In the genomic region with DNA sequence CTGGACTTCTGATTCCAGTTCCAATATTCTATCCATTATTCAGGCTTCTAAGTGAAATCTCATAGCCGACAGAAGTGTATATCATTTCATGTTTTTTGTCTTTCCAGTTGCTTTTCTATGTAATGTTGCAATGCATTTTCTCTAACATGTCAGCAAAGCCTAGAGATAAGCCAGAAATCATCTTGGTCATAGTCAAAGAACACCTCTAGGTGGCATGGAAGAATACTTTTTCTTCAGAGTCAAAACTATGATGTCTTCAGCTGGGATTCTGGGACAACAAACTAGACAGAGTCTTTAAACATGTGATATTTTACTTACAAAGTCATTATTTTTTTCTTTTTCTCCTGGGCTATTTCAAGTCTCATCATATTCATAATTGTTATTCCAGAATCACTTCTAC, we compare ENCODE assay signal across 7 cellular contexts. TPM values are rescaled to one million over a fixed set of nuclear protein-coding genes. Genes with fewer than 3 reads are reported as not detected.
DNase-seq lines count a peak whose midpoint lies in the region; ATAC-seq, FAIRE-seq and TF ChIP-seq lines count a peak whose summit lies in the region.

No MANE protein-coding gene starts in this region.

- in situ Hi-C loops in HepG2 (cut with HindIII; ENCODE audit: extremely low pct_ligation_motif_present, low pct_unique_long_range_greater_than_20kb) = no loop called here

- no peaks in the 10 kb centered on the region for H3K79me2 ChIP-seq in OCI-LY1 (ENCODE audit: insufficient read depth, low read length)
- peaks cover 65% of the 10 kb centered on the region for H3K79me2 ChIP-seq in HepG2 (ENCODE audit: insufficient read depth, low read length)

- FAIRE-seq in HepG2 (lab: Jason Lieb, UNC) (peak; percentile 47), H54 (lab: Jason Lieb, UNC) (no peak)

- no peak overlapping the region for H2AFZ ChIP-seq in OCI-LY1 (ENCODE audit: low read length)
- no peak overlapping the region for H2AFZ ChIP-seq in HepG2 (ENCODE audit: low read length)

- H3K27me3 ChIP-seq in OCI-LY1 (ENCODE audit: insufficient read depth, low read length) = no peaks in the 10 kb centered on the region
- no peaks in the 10 kb centered on the region; a peak in 1 of 5 replicates for H3K27me3 ChIP-seq in HepG2 (ENCODE audit: control insufficient read depth in 1 of 2, insufficient read depth in 2 of 2, low read length in 2 of 2)

- H3K27me3 Mint-ChIP-seq in HFFc6 (ENCODE audit: insufficient read depth) = peaks cover 2% of the 10 kb centered on the region; the same call in 1 of the 2 replicates

- no peaks in the 10 kb centered on the region for H3K36me3 Mint-ChIP-seq in HFFc6 (ENCODE audit: low read depth)

- H3K27ac ChIP-seq in OCI-LY1 (ENCODE audit: low read depth, low read length, poor library complexity, severe bottlenecking) (no peak overlapping the region), HepG2 (ENCODE audit: extremely low read length, insufficient read depth, low read length) (no peak overlapping the region)

- no peaks in the 10 kb centered on the region for H3K4me1 ChIP-seq in OCI-LY1 (ENCODE audit: insufficient read depth, low read length, severe bottlenecking)
- peaks cover 82% of the 10 kb centered on the region for H3K4me1 ChIP-seq in HepG2 (ENCODE audit: insufficient read depth, low read length)

- H3F3A ChIP-seq in OCI-LY1 (ENCODE audit: insufficient read depth, low read length) = no peaks in the 10 kb centered on the region

- no peaks in the 10 kb centered on the region for H3K4me1 Mint-ChIP-seq in HFFc6 (ENCODE audit: low read depth)

- no peak overlapping the region for H3K4me2 ChIP-seq in OCI-LY1 (ENCODE audit: low read length)
- no peak overlapping the region for H3K4me2 ChIP-seq in HepG2 (ENCODE audit: low read depth, low read length)

- H3K27ac Mint-ChIP-seq in HFFc6 = no peak overlapping the region

- TF ChIP-seq CTCF in OCI-LY1 (IDR thresholded peaks at IDR 0.05; ENCODE audit: low read length) (0 out of 2 replicates have a peak, but pooled peaks have one; percentile 11), HepG2 (CRISPR knock-in tag; IDR thresholded peaks at IDR 0.05) (peak; percentile 72), HFFc6 (IDR thresholded peaks at IDR 0.05) (no peak)

- 42% methylated on average over 1 of the region's 1 CpG for WGBS in HepG2 (ENCODE audit: low lambda C conversion rate)

- DNase-seq in HepG2 (ENCODE audit: low spot score) = peak; percentile 39
- DNase-seq in H54 (ENCODE audit: insufficient read length, low spot score) = no peak
- DNase-seq in HuH-7.5 (ENCODE audit: low spot score) = no peak
- DNase-seq in HFFc6 = no peak

- H4K20me1 ChIP-seq in OCI-LY1 (ENCODE audit: insufficient read depth, low read length) (no peaks in the 10 kb centered on the region), HepG2 (ENCODE audit: insufficient read depth, low read length) (no peaks in the 10 kb centered on the region)

- H3K9me3 Mint-ChIP-seq in HFFc6 = no peaks in the 10 kb centered on the region; the same call in 1 of the 2 replicates

- intact Hi-C loops in HepG2 (cut with micrococcal nuclease; ENCODE audit: unreplicated experiment) = loop anchor here (1.0 to 2.0 kb wide), 3 partner anchors 59 to 158 kb away; partner anchors contain the start of gene SVIP

- H3K36me3 ChIP-seq in OCI-LY1 (ENCODE audit: insufficient read depth, low read length) (no peaks in the 10 kb centered on the region), HepG2 (replicated peaks in 1 of 2; ENCODE audit: control insufficient read depth in 1 of 2, insufficient read depth in 2 of 2, low read length in 2 of 2) (no peaks in the 10 kb centered on the region)

- BruUV-seq in HepG2 (replicated peaks; lab: Mats Ljungman, UMichigan) = no TSS peak

- ATAC-seq in GM18517 (IDR thresholded peaks at IDR 0.05; ENCODE audit: unreplicated experiment) (peak; percentile 49), HG02571 (IDR thresholded peaks at IDR 0.05; ENCODE audit: unreplicated experiment) (peak; percentile 29), HepG2 (no peak)

- H3K4me3 ChIP-seq in OCI-LY1 (ENCODE audit: low read depth, low read length, poor library complexity, severe bottlenecking) = no peak overlapping the region
- H3K4me3 ChIP-seq in HepG2 (replicated peaks in 1 of 3; ENCODE audit: insufficient read depth in 1 of 3, low read depth in 2 of 3, low read length in 3 of 3) = no peak overlapping the region

- POLR2A ChIA-PET in HepG2 (lab: Yijun Ruan, JAX) = interaction anchor here (0.6 to 1.5 kb wide), 4 partner anchors 13 to 122 kb away, joined by 3 to 6 read pairs (median 4); no protein-coding TSS in a partner anchor

- TF ChIP-seq RAD21 in HepG2 (CRISPR knock-in tag; IDR thresholded peaks at IDR 0.05) = peak; percentile 35; the same call in 1 of the 2 replicates

- no peaks in the 10 kb centered on the region for H3K9me2 ChIP-seq in OCI-LY1 (ENCODE audit: low read depth, low read length)

- no peak overlapping the region for H3K4me3 Mint-ChIP-seq in HFFc6

- CTCF ChIA-PET in HepG2 (lab: Yijun Ruan, JAX; ENCODE audit: low intra/inter-chr PET ratio, low total read pairs) = interaction anchor here (1.4 to 3.0 kb wide), 2 partner anchors 59 to 117 kb away, joined by 4 to 26 read pairs; no protein-coding TSS in a partner anchor

- H3K9me3 ChIP-seq in OCI-LY1 (ENCODE audit: low read length) (no peaks in the 10 kb centered on the region), HepG2 (ENCODE audit: low read length) (no peaks in the 10 kb centered on the region)

- TF ChIP-seq POLR2A in HepG2 (IDR thresholded peaks at IDR 0.05; ENCODE audit: insufficient read depth in 1 of 2, low read depth in 2 of 2, low read length in 2 of 2) (no peak), H54 (IDR thresholded peaks at IDR 0.05; ENCODE audit: low read depth, low read length) (no peak)

- H3K9ac ChIP-seq in OCI-LY1 (ENCODE audit: low read length) (no peak overlapping the region), HepG2 (ENCODE audit: insufficient read depth, low read depth, low read length) (no peak overlapping the region)

- TF ChIP-seq EP300 in HepG2 (IDR thresholded peaks at IDR 0.05; ENCODE audit: low read depth in 2 of 2, low read length in 2 of 2) (no peak), HepG2 (CRISPR knock-in tag; IDR thresholded peaks at IDR 0.05; ENCODE audit: borderline replicate concordance) (no peak)

TF ChIP-seq in HepG2, 621 proteins besides CTCF, POLR2A, EP300 and RAD21 (continues in another document):
- no peak for TF ChIP-seq ZNF34 (CRISPR knock-in tag; IDR thresholded peaks at IDR 0.05; ENCODE audit: borderline replicate concordance)
- no peak for TF ChIP-seq AGO2 (optimal IDR thresholded peaks at IDR 0.05; ENCODE audit: low read depth, low read length)
- no peak for TF ChIP-seq RNF2 (conservative IDR thresholded peaks at IDR 0.05; ENCODE audit: low read depth)
- no peak for TF ChIP-seq ZNF274 (CRISPR knock-in tag; IDR thresholded peaks at IDR 0.05)

RNA-seq across cellular contexts. Expression of gene GAS2, which starts 4.4 kb away (rescaled TPM):
- total RNA-seq in HepG2 (2016; rRNA removed; fragmentation: Illumina TruSeq; extraction: Trizol) = 85.1 and 102 TPM in 2 replicates
- 56.4 and 59.7 TPM in 2 replicates for total RNA-seq in HepG2 (2016; cell fraction: cytosol; rRNA removed; fragmentation: Illumina TruSeq; extraction: Trizol; ENCODE audit: low read depth)
- 89.1 and 94.1 TPM in 2 replicates for total RNA-seq in HepG2 (2016; cell fraction: insoluble cytoplasmic fraction; rRNA removed; fragmentation: Illumina TruSeq; extraction: Trizol)
- total RNA-seq in HepG2 (2016; cell fraction: membrane; rRNA removed; fragmentation: Illumina TruSeq; extraction: Trizol) = 63.5 and 68.2 TPM in 2 replicates
- total RNA-seq in HepG2 (2016; cell fraction: nucleus; rRNA removed; fragmentation: Illumina TruSeq; extraction: Trizol) = 120 and 129 TPM in 2 replicates
- polyA plus RNA-seq in HepG2 (2011; rRNA removed) = 19.4 and 26.0 TPM in 2 replicates
- 18.1 and 20.6 TPM in 2 replicates for polyA plus RNA-seq in HepG2 (2011; cell fraction: cytosol; rRNA removed)
- polyA plus RNA-seq in HepG2 (2011; cell fraction: nucleus; rRNA removed) = 13.0 and 14.3 TPM in 2 replicates
- polyA plus RNA-seq in HepG2 (2012) = 38.8 and 53.9 TPM in 2 replicates
- 11.4 and 13.6 TPM in 2 replicates for polyA plus RNA-seq in HepG2 (2016; cell fraction: cytosol; fragmentation: Illumina TruSeq; extraction: Trizol; ENCODE audit: low read depth)
- 65.0 and 72.9 TPM in 2 replicates for polyA plus RNA-seq in HepG2 (2016; cell fraction: insoluble cytoplasmic fraction; fragmentation: Illumina TruSeq; extraction: Trizol; ENCODE audit: low read depth)
- polyA plus RNA-seq in HepG2 (2016; cell fraction: membrane; fragmentation: Illumina TruSeq; extraction: Trizol; ENCODE audit: low read depth) = 28.0 and 30.7 TPM in 2 replicates
- 39.7 and 40.5 TPM in 2 replicates for polyA plus RNA-seq in HepG2 (2016; cell fraction: nucleus; fragmentation: Illumina TruSeq; extraction: Trizol; ENCODE audit: insufficient read depth, low read depth)
- 1.3 and 16.5 TPM in 2 replicates for polyA minus RNA-seq in HepG2 (2011; rRNA and poly(A)+ RNA removed; ENCODE audit: low replicate concordance)
- polyA minus RNA-seq in HepG2 (2011; cell fraction: cytosol; rRNA and poly(A)+ RNA removed) = 24.8 and 26.2 TPM in 2 replicates
- 155 and 161 TPM in 2 replicates for polyA minus RNA-seq in HepG2 (2011; cell fraction: nucleus; rRNA and poly(A)+ RNA removed)
- under 1 TPM; 0.30 to 0.57 (median 0.43) TPM for total RNA-seq in HFFc6 (2021; fragmentation: NEBNext Ultra II Directional; extraction: Animal tissue kit (Norgen Biotek cat#: 25700))

RNA-seq across cellular contexts. Expression of gene FANCF, which starts 45.2 kb away (rescaled TPM):
- total RNA-seq in HepG2 (2016; rRNA removed; fragmentation: Illumina TruSeq; extraction: Trizol) = 9.7 and 12.3 TPM in 2 replicates
- total RNA-seq in HepG2 (2016; cell fraction: cytosol; rRNA removed; fragmentation: Illumina TruSeq; extraction: Trizol; ENCODE audit: low read depth) = 4.3 and 4.5 TPM in 2 replicates
- total RNA-seq in HepG2 (2016; cell fraction: insoluble cytoplasmic fraction; rRNA removed; fragmentation: Illumina TruSeq; extraction: Trizol) = 10.9 and 12.4 TPM in 2 replicates
- 9.9 and 12.1 TPM in 2 replicates for total RNA-seq in HepG2 (2016; cell fraction: membrane; rRNA removed; fragmentation: Illumina TruSeq; extraction: Trizol)
- 6.9 and 7.8 TPM in 2 replicates for total RNA-seq in HepG2 (2016; cell fraction: nucleus; rRNA removed; fragmentation: Illumina TruSeq; extraction: Trizol)
- polyA plus RNA-seq in HepG2 (2011; rRNA removed) = 2.5 TPM in 2 replicates
- 2.2 and 2.5 TPM in 2 replicates for polyA plus RNA-seq in HepG2 (2011; cell fraction: cytosol; rRNA removed)
- 1.3 and 1.4 TPM in 2 replicates for polyA plus RNA-seq in HepG2 (2011; cell fraction: nucleus; rRNA removed)
- polyA plus RNA-seq in HepG2 (2012) = 3.9 and 4.9 TPM in 2 replicates
- 2.0 and 2.3 TPM in 2 replicates for polyA plus RNA-seq in HepG2 (2016; cell fraction: cytosol; fragmentation: Illumina TruSeq; extraction: Trizol; ENCODE audit: low read depth)
- 12.6 and 13.6 TPM in 2 replicates for polyA plus RNA-seq in HepG2 (2016; cell fraction: insoluble cytoplasmic fraction; fragmentation: Illumina TruSeq; extraction: Trizol; ENCODE audit: low read depth)
- 6.0 and 6.5 TPM in 2 replicates for polyA plus RNA-seq in HepG2 (2016; cell fraction: membrane; fragmentation: Illumina TruSeq; extraction: Trizol; ENCODE audit: low read depth)
- polyA plus RNA-seq in HepG2 (2016; cell fraction: nucleus; fragmentation: Illumina TruSeq; extraction: Trizol; ENCODE audit: insufficient read depth, low read depth) = 6.7 and 7.7 TPM in 2 replicates
- polyA minus RNA-seq in HepG2 (2011; rRNA and poly(A)+ RNA removed; ENCODE audit: low replicate concordance) = 1.2 and 5.0 TPM in 2 replicates
- polyA minus RNA-seq in HepG2 (2011; cell fraction: cytosol; rRNA and poly(A)+ RNA removed) = 4.2 and 4.5 TPM in 2 replicates
- polyA minus RNA-seq in HepG2 (2011; cell fraction: nucleus; rRNA and poly(A)+ RNA removed) = 3.6 and 4.9 TPM in 2 replicates
- 1 to 10 TPM; 5.9 to 6.8 (median 6.5) TPM for total RNA-seq in HFFc6 (2021; fragmentation: NEBNext Ultra II Directional; extraction: Animal tissue kit (Norgen Biotek cat#: 25700))

Comparison
In these comparisons a context has a peak if more than half of its experiments do, and no peak if none do; other contexts are left out.
1. RNA of gene GAS2, which starts 4.4 kb away (total RNA-seq): 56.4 to 129 TPM in HepG2; 0.30 to 0.57 TPM in HFFc6; every median in the first group is over 10 times any median in the second.